In the genomic region with DNA sequence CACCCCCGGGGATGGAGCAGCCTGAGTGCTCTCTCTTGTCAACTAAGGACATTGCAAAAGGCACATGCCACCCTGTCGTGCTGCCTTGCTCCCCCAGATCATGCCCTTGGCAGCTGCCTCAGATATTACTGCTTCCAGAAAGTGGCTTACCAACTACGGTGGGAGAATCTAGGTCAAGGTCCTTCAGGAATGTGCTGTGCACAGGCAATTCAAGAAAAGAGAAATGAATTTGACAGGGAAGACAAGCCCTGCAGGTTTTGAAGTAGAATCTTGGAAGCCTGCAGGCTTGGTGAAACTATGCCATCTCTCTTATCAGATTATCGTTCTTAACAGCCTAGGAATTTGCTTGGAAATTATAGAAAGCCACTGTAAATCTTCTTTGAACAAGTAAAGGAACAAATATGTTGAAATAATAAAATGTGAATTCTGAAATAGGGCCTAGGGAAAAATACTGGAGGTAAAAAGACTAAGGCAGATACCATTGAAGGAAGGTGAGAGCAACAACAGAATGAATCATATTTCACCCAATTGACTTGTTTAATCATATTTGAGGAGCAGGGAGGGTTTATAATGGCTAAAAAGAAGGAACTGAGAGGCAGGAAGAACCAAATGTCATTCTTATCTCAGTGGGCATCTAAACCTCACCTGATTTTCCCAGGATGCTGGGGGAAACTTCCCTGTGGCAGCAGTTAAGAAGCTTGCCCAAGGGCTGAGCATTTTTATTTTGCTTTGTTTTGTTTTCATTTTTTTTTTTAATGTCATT, we compare ENCODE assay signal across 17 cellular contexts.
DNase-seq lines count a peak whose midpoint lies in the region; ATAC-seq, FAIRE-seq and TF ChIP-seq lines count a peak whose summit lies in the region.
"Had no signal": no experiment of that assay in that cellular context is flagged by ENCODE, and none has a peak within 500 bp of the region (broad histone marks: within the 10 kb centered on the region; RNA-seq: fewer than 3 reads in every experiment).

No MANE protein-coding gene starts in this region.

- TF ChIP-seq EP300 in HepG2 (IDR thresholded peaks at IDR 0.05; ENCODE audit: low read depth in 2 of 2, low read length in 2 of 2): no peak
- no peak for TF ChIP-seq EP300 in HepG2 (CRISPR knock-in tag; IDR thresholded peaks at IDR 0.05; ENCODE audit: borderline replicate concordance)
- no peak for TF ChIP-seq EP300 in K562 (IDR thresholded peaks at IDR 0.05; ENCODE audit: low read length)

- H3K4me3 ChIP-seq in HepG2 (replicated peaks in 1 of 3; ENCODE audit: insufficient read depth in 1 of 3, low read depth in 2 of 3, low read length in 3 of 3) (no peak overlapping the region), right lobe of liver (no peak overlapping the region), K562 (no peak overlapping the region), urinary bladder (ENCODE audit: low read depth, low read length) (no peak overlapping the region)

- WGBS in HepG2 (ENCODE audit: low lambda C conversion rate): 45% methylated on average over 4 of the region's 4 CpGs
- WGBS in right lobe of liver (ENCODE audit: insufficient coverage, low coverage, low lambda C conversion rate, missing lambda C conversion rate): 36% methylated on average over 3 of the region's 4 CpGs
- WGBS in K562 (ENCODE audit: insufficient coverage, low coverage, missing lambda C conversion rate): 9% methylated on average over 3 of the region's 4 CpGs
- 13% methylated on average over 4 of the region's 4 CpGs for WGBS in urinary bladder

- DNase-seq in HepG2 (ENCODE audit: low spot score) (no peak), right lobe of liver (no peak), K562 (ENCODE audit: extremely low read depth in 1 of 4, low spot score in 3 of 4) (no peak), mesothelial cell of epicardium (ENCODE audit: low spot score in 2 of 2, unreplicated experiment in 2 of 2) (peak in 1 of 2 experiments; percentile 44), COR-L47 (lab: John Stamatoyannopoulos, UW) (no peak), globus pallidus (ENCODE audit: low spot score) (no peak), amygdala (lab: John Stamatoyannopoulos, UW) (no peak)
- DNase-seq: activated CD4-positive, CD25-positive, alpha-beta regulatory T cell; activated CD8-positive, alpha-beta memory T cell treated with anti-CD3 and anti-CD28 coated beads, Interleukin-2, amount 50 U/mL, for 48 hours; activated naive CD8-positive, alpha-beta T cell treated with anti-CD3 and anti-CD28 coated beads for 36 hours; H9; kidney glomerular epithelial cell; NCI-H345; T-helper 1 cell had no signal

- H3K9me3 ChIP-seq in HepG2 (ENCODE audit: low read length) (no peaks in the 10 kb centered on the region), right lobe of liver (no peaks in the 10 kb centered on the region), K562 (replicated peaks; ENCODE audit: control insufficient read depth, insufficient read depth, low read depth, low read length) (no peaks in the 10 kb centered on the region)

- no peaks in the 10 kb centered on the region for H3K27me3 Mint-ChIP-seq in mesothelial cell of epicardium (ENCODE audit: low read depth)
- H3K27me3 Mint-ChIP-seq: activated naive CD8-positive, alpha-beta T cell treated with anti-CD3 and anti-CD28 coated beads for 36 hours had no signal

- CTCF ChIA-PET in HepG2 (lab: Yijun Ruan, JAX; ENCODE audit: low intra/inter-chr PET ratio, low total read pairs) (no interaction called here), K562 (lab: Yijun Ruan, JAX; ENCODE audit: low intra/inter-chr PET ratio) (no interaction called here)

- H3K4me3 Mint-ChIP-seq in mesothelial cell of epicardium: no peak overlapping the region
- H3K4me3 Mint-ChIP-seq: activated naive CD8-positive, alpha-beta T cell treated with anti-CD3 and anti-CD28 coated beads for 36 hours; H9 had no signal

- no peaks in the 10 kb centered on the region for H3K79me2 ChIP-seq in HepG2 (ENCODE audit: insufficient read depth, low read length)
- no peaks in the 10 kb centered on the region for H3K79me2 ChIP-seq in K562 (ENCODE audit: control insufficient read depth, insufficient read depth, low read length)

- TF ChIP-seq RAD21 in HepG2 (CRISPR knock-in tag; IDR thresholded peaks at IDR 0.05): no peak
- no peak for TF ChIP-seq RAD21 in K562 (CRISPR knock-in tag; conservative IDR thresholded peaks at IDR 0.05 in 1 of 2, IDR thresholded peaks at IDR 0.05 in 1 of 2)

- H3K36me3 Mint-ChIP-seq in mesothelial cell of epicardium: no peaks in the 10 kb centered on the region

- TF ChIP-seq CTCF in HepG2 (CRISPR knock-in tag; IDR thresholded peaks at IDR 0.05) (no peak), right lobe of liver (IDR thresholded peaks at IDR 0.05) (no peak), K562 (IDR thresholded peaks at IDR 0.05 in 2 of 3, conservative IDR thresholded peaks at IDR 0.05 in 1 of 3; ENCODE audit: insufficient read depth in 2 of 3, low read depth in 1 of 3, low read length in 3 of 3) (no peak), mesothelial cell of epicardium (IDR thresholded peaks at IDR 0.05; ENCODE audit: unreplicated experiment) (no peak)

- H3K9me3 Mint-ChIP-seq in mesothelial cell of epicardium: peaks cover 8% of the 10 kb centered on the region

- H3K4me1 Mint-ChIP-seq in mesothelial cell of epicardium: peaks cover 57% of the 10 kb centered on the region

- TF ChIP-seq POLR2A in HepG2 (IDR thresholded peaks at IDR 0.05; ENCODE audit: insufficient read depth in 1 of 2, low read depth in 2 of 2, low read length in 2 of 2) (no peak), right lobe of liver (IDR thresholded peaks at IDR 0.05) (no peak), K562 (conservative IDR thresholded peaks at IDR 0.05) (no peak)

- no peak overlapping the region for H2AFZ ChIP-seq in HepG2 (ENCODE audit: low read length)
- H2AFZ ChIP-seq in K562 (ENCODE audit: low read depth, low read length): no peak overlapping the region

- no peaks in the 10 kb centered on the region for H4K20me1 ChIP-seq in HepG2 (ENCODE audit: insufficient read depth, low read length)
- no peaks in the 10 kb centered on the region for H4K20me1 ChIP-seq in K562 (replicated peaks; ENCODE audit: control insufficient read depth, insufficient read depth, low read length)

- in situ Hi-C loops in HepG2 (cut with HindIII; ENCODE audit: extremely low pct_ligation_motif_present, low pct_unique_long_range_greater_than_20kb): no loop called here
- in situ Hi-C loops in K562 (cut with MboI): no loop called here

- POLR2A ChIA-PET in HepG2 (lab: Yijun Ruan, JAX) (no interaction called here), K562 (lab: Yijun Ruan, JAX) (no interaction called here)

- ATAC-seq in HepG2 (no peak), right lobe of liver (no peak), K562 (no peak)

- H3K4me1 ChIP-seq in HepG2 (ENCODE audit: insufficient read depth, low read length) (peaks cover 31% of the 10 kb centered on the region), right lobe of liver (no peaks in the 10 kb centered on the region), K562 (replicated peaks in 1 of 2; ENCODE audit: control insufficient read depth in 2 of 2, insufficient read depth in 2 of 2, low read length in 2 of 2) (peaks cover 0 to 7% of the 10 kb centered on the region in 2 experiments; a peak in 2 of 5 replicates), urinary bladder (ENCODE audit: insufficient read depth) (no peaks in the 10 kb centered on the region)

- no peaks in the 10 kb centered on the region for H3K36me3 ChIP-seq in HepG2 (replicated peaks in 1 of 2; ENCODE audit: control insufficient read depth in 1 of 2, insufficient read depth in 2 of 2, low read length in 2 of 2)
- H3K36me3 ChIP-seq in right lobe of liver: no peaks in the 10 kb centered on the region
- no peaks in the 10 kb centered on the region for H3K36me3 ChIP-seq in K562 (ENCODE audit: control insufficient read depth, insufficient read depth, low read length)
- H3K36me3 ChIP-seq in urinary bladder (ENCODE audit: insufficient read depth): no peaks in the 10 kb centered on the region

- peak overlapping the region; percentile 90 for H3K27ac Mint-ChIP-seq in mesothelial cell of epicardium
- H3K27ac Mint-ChIP-seq: activated naive CD8-positive, alpha-beta T cell treated with anti-CD3 and anti-CD28 coated beads for 36 hours; H9 had no signal

- H3K27me3 ChIP-seq in HepG2 (ENCODE audit: control insufficient read depth in 1 of 2, insufficient read depth in 2 of 2, low read length in 2 of 2) (no peaks in the 10 kb centered on the region), right lobe of liver (no peaks in the 10 kb centered on the region), K562 (ENCODE audit: control insufficient read depth in 2 of 2, insufficient read depth in 2 of 2, low read length in 2 of 2) (no peaks in the 10 kb centered on the region)

- no peaks in the 10 kb centered on the region for H3K9me1 ChIP-seq in K562 (ENCODE audit: control insufficient read depth, insufficient read depth, low read length)

- intact Hi-C loops in HepG2 (cut with micrococcal nuclease; ENCODE audit: unreplicated experiment) (no loop called here), right lobe of liver (cut with DNase I) (no loop called here), K562 (cut with micrococcal nuclease) (no loop called here)

- FAIRE-seq in HepG2 (lab: Jason Lieb, UNC): no peak
- FAIRE-seq in K562 (lab: Jason Lieb, UNC): no peak

- BruUV-seq in HepG2 (replicated peaks; lab: Mats Ljungman, UMichigan) (no TSS peak), K562 (replicated peaks; lab: Mats Ljungman, UMichigan) (no TSS peak)

- H3K4me2 ChIP-seq in HepG2 (ENCODE audit: low read depth, low read length) (no peak overlapping the region), K562 (ENCODE audit: insufficient read depth, low read length) (no peak overlapping the region)

- no peak overlapping the region for H3K27ac ChIP-seq in HepG2 (ENCODE audit: extremely low read length, insufficient read depth, low read length)
- no peak overlapping the region for H3K27ac ChIP-seq in right lobe of liver
- no peak overlapping the region for H3K27ac ChIP-seq in K562 (ENCODE audit: extremely low read depth, low read depth, low read length)
- peak overlapping the region; percentile 38 for H3K27ac ChIP-seq in urinary bladder (ENCODE audit: low read depth)
- H3K27ac ChIP-seq: epithelial cell of prostate, HL-60 had no signal

- H3K9ac ChIP-seq in HepG2 (ENCODE audit: insufficient read depth, low read depth, low read length): no peak overlapping the region
- H3K9ac ChIP-seq in K562 (ENCODE audit: insufficient read depth in 1 of 2, low read depth in 2 of 2, low read length in 2 of 2): no peak overlapping the region

TF ChIP-seq in HepG2, 621 proteins besides CTCF, POLR2A, EP300 and RAD21:
- peak; percentile 11 for TF ChIP-seq HNRNPK (IDR thresholded peaks at IDR 0.05; ENCODE audit: low read depth, low read length, poor library complexity, severe bottlenecking)
- no peak for TF ChIP-seq ZNF589 (CRISPR knock-in tag; conservative IDR thresholded peaks at IDR 0.05)

Comparison
In these comparisons a context has a peak if more than half of its experiments do, and no peak if none do; other contexts are left out.
1. Of the 241 proteins assayed by ChIP-seq in both HepG2 and K562: peak only in HepG2: HNRNPK; only in K562: none; in both: none; in neither: 240.